Comparison of ENCODE assay signal across 6 cellular contexts in genomic region chr12:53230971-53231858, GRCh38. TPM values are rescaled to one million over a fixed set of nuclear protein-coding genes. Genes with fewer than 3 reads are reported as not detected.
A peak's percentile ranks its signal among the peaks of the same experiment; 100 is the strongest.
DNase-seq lines count a peak whose midpoint lies in the region; ATAC-seq and TF ChIP-seq lines count a peak whose summit lies in the region.

No MANE protein-coding gene starts in this region.

- no peak for ATAC-seq in activated T-helper 17 cell treated with anti-CD3 and anti-CD28 coated beads, Interleukin-2, amount 50 U/mL, for 72 hours (replicated peaks)
- no peak for ATAC-seq in memory B cell (ENCODE audit: low read depth)
- ATAC-seq in HG02763 (IDR thresholded peaks at IDR 0.05; ENCODE audit: unreplicated experiment), result no peak

- no peak for DNase-seq in memory B cell (ENCODE audit: low spot score in 2 of 2)
- no peak for DNase-seq in HK-2 (ENCODE audit: unreplicated experiment)
- no peak for DNase-seq in DMS 273 (lab: John Stamatoyannopoulos, UW; ENCODE audit: unreplicated experiment)

- no peaks in the 10 kb centered on the region for H3K9me3 Mint-ChIP-seq in activated T-helper 17 cell treated with anti-CD3 and anti-CD28 coated beads, Interleukin-2, amount 50 U/mL, for 72 hours
- no peaks in the 10 kb centered on the region for H3K9me3 Mint-ChIP-seq in memory B cell

- TF ChIP-seq CTCF in C4-2B (conservative IDR thresholded peaks at IDR 0.05), result no peak

- peak overlapping the region; percentile 65 for H3K27ac Mint-ChIP-seq in activated T-helper 17 cell treated with anti-CD3 and anti-CD28 coated beads, Interleukin-2, amount 50 U/mL, for 72 hours
- H3K27ac Mint-ChIP-seq in memory B cell, result no peak overlapping the region

- H3K27ac ChIP-seq in C4-2B, result peak overlapping the region; percentile 86

- peak overlapping the region; percentile 86 for H3K4me3 Mint-ChIP-seq in activated T-helper 17 cell treated with anti-CD3 and anti-CD28 coated beads, Interleukin-2, amount 50 U/mL, for 72 hours
- peak overlapping the region; percentile 95 for H3K4me3 Mint-ChIP-seq in memory B cell

- peaks cover 50% of the 10 kb centered on the region for H3K4me1 Mint-ChIP-seq in activated T-helper 17 cell treated with anti-CD3 and anti-CD28 coated beads, Interleukin-2, amount 50 U/mL, for 72 hours
- H3K4me1 Mint-ChIP-seq in memory B cell, result peaks cover 21% of the 10 kb centered on the region

- peaks cover 35% of the 10 kb centered on the region for H3K36me3 Mint-ChIP-seq in activated T-helper 17 cell treated with anti-CD3 and anti-CD28 coated beads, Interleukin-2, amount 50 U/mL, for 72 hours (ENCODE audit: low read depth)
- H3K36me3 Mint-ChIP-seq in memory B cell, result no peaks in the 10 kb centered on the region

- H3K27me3 Mint-ChIP-seq in activated T-helper 17 cell treated with anti-CD3 and anti-CD28 coated beads, Interleukin-2, amount 50 U/mL, for 72 hours, result no peaks in the 10 kb centered on the region
- no peaks in the 10 kb centered on the region for H3K27me3 Mint-ChIP-seq in memory B cell

RNA-seq across cellular contexts. Expression of gene RARG, which starts 0.8 kb away (rescaled TPM):
- total RNA-seq in activated T-helper 17 cell treated with anti-CD3 and anti-CD28 coated beads, Interleukin-2, amount 50 U/mL, for 72 hours, result 10 to 100 TPM; 28.5 to 58.3 TPM

RNA-seq across cellular contexts. Expression of gene ITGB7, which starts 24.2 kb away (rescaled TPM):
- 100 to 1,000 TPM; 183 to 187 TPM for total RNA-seq in activated T-helper 17 cell treated with anti-CD3 and anti-CD28 coated beads, Interleukin-2, amount 50 U/mL, for 72 hours

RNA-seq across cellular contexts. Expression of gene ESPL1, which starts 36.9 kb away (rescaled TPM):
- 10 to 100 TPM; 80.1 to 92.1 TPM for total RNA-seq in activated T-helper 17 cell treated with anti-CD3 and anti-CD28 coated beads, Interleukin-2, amount 50 U/mL, for 72 hours

RNA-seq across cellular contexts. Expression of gene CSAD, which starts 50.5 kb away (rescaled TPM):
- total RNA-seq in activated T-helper 17 cell treated with anti-CD3 and anti-CD28 coated beads, Interleukin-2, amount 50 U/mL, for 72 hours, result 10 to 100 TPM; 29.8 to 43.5 TPM

RNA-seq across cellular contexts. Expression of gene ZNF740, which starts 50.7 kb away (rescaled TPM):
- total RNA-seq in activated T-helper 17 cell treated with anti-CD3 and anti-CD28 coated beads, Interleukin-2, amount 50 U/mL, for 72 hours, result 10 to 100 TPM; 41.8 to 42.3 TPM
